In genomic region chr13:62524498-62524897, GRCh38 we compare ENCODE assay signal across 14 cellular contexts.
DNase-seq lines count a peak whose midpoint lies in the region; ATAC-seq and TF ChIP-seq lines count a peak whose summit lies in the region.
"Had no signal": no experiment of that assay in that cellular context is flagged by ENCODE, and none has a peak within 500 bp of the region (broad histone marks: within the 10 kb centered on the region; RNA-seq: fewer than 3 reads in every experiment).

No MANE protein-coding gene starts in this region.

- TF ChIP-seq CTCF in neural progenitor cell (IDR thresholded peaks at IDR 0.05), result no peak

- peak overlapping the region; percentile 64 for H3K27ac ChIP-seq in neural progenitor cell
- H3K27ac ChIP-seq: KMS-11, ovary, tibial nerve had no signal

- H3K9me3 ChIP-seq in neural progenitor cell (ENCODE audit: low read depth), result no peaks in the 10 kb centered on the region
- H3K9me3 ChIP-seq: ovary, tibial nerve had no signal

- no peaks in the 10 kb centered on the region for H3K4me1 Mint-ChIP-seq in neural progenitor cell
- H3K4me1 Mint-ChIP-seq: CD4-positive, alpha-beta memory T cell had no signal

- H3K27ac Mint-ChIP-seq in neural progenitor cell, result no peak overlapping the region
- H3K27ac Mint-ChIP-seq: CD4-positive, alpha-beta memory T cell had no signal

- no peak overlapping the region for H3K9ac ChIP-seq in neural progenitor cell
- H3K9ac ChIP-seq: KMS-11 had no signal

- ATAC-seq in GM19328 (IDR thresholded peaks at IDR 0.05; ENCODE audit: unreplicated experiment), result peak; percentile 34
- ATAC-seq in HG02571 (IDR thresholded peaks at IDR 0.05; ENCODE audit: unreplicated experiment), result peak; percentile 31
- peak; percentile 55 for ATAC-seq in HG03159 (IDR thresholded peaks at IDR 0.05; ENCODE audit: unreplicated experiment)
- no peak for ATAC-seq in HG03196 (IDR thresholded peaks at IDR 0.05; ENCODE audit: unreplicated experiment)

- H3K4me2 ChIP-seq in neural progenitor cell, result peak overlapping the region; percentile 66
- H3K4me2 ChIP-seq: KMS-11 had no signal

- no peaks in the 10 kb centered on the region for H3K9me3 Mint-ChIP-seq in neural progenitor cell

- peaks cover 26% of the 10 kb centered on the region for H3K4me1 ChIP-seq in neural progenitor cell
- H3K4me1 ChIP-seq: tibial nerve had no signal

- H3F3A ChIP-seq in neural progenitor cell (ENCODE audit: low read depth), result no peaks in the 10 kb centered on the region

- DNase-seq in neural progenitor cell (ENCODE audit: low spot score), result peak; percentile 23
- DNase-seq in activated effector memory CD4-positive, alpha-beta T cell treated with anti-CD3 and anti-CD28 coated beads, Interleukin-2, amount 50 U/mL, for 16 hours, result no peak
- DNase-seq in activated CD4-positive, alpha-beta T cell treated with anti-CD3 and anti-CD28 coated beads for 4 hours, result no peak
- DNase-seq: activated CD4-positive, alpha-beta T cell treated with anti-CD3 and anti-CD28 coated beads for 1 hour; activated T-cell treated with anti-CD3 and anti-CD28 coated beads, Interleukin-2, amount 50 U/mL, for 48 hours; anterior cingulate cortex; CD4-positive, alpha-beta memory T cell; ovary had no signal

- H3K36me3 Mint-ChIP-seq in neural progenitor cell, result no peaks in the 10 kb centered on the region
- H3K36me3 Mint-ChIP-seq: CD4-positive, alpha-beta memory T cell had no signal

- no peak overlapping the region for H2AFZ ChIP-seq in neural progenitor cell (replicated peaks)

- peak overlapping the region; percentile 8 for H3K4me3 ChIP-seq in neural progenitor cell
- H3K4me3 ChIP-seq: ovary, tibial nerve had no signal

- H3K4me3 Mint-ChIP-seq in neural progenitor cell, result no peak overlapping the region
- H3K4me3 Mint-ChIP-seq: CD4-positive, alpha-beta memory T cell had no signal

- no peaks in the 10 kb centered on the region for H3K27me3 ChIP-seq in neural progenitor cell
- H3K27me3 ChIP-seq: ovary, tibial nerve had no signal

- H3K36me3 ChIP-seq in neural progenitor cell, result no peaks in the 10 kb centered on the region
- H3K36me3 ChIP-seq: ovary, tibial nerve had no signal

- H3K79me2 ChIP-seq in neural progenitor cell (ENCODE audit: low read depth), result no peaks in the 10 kb centered on the region

- H4K20me1 ChIP-seq in neural progenitor cell (ENCODE audit: low read depth), result no peaks in the 10 kb centered on the region

- no peaks in the 10 kb centered on the region for H3K27me3 Mint-ChIP-seq in neural progenitor cell (ENCODE audit: insufficient read depth, low read depth)
- H3K27me3 Mint-ChIP-seq: CD4-positive, alpha-beta memory T cell had no signal
